ENCODE assay signal across 28 cellular contexts in genomic region chr16:57901480-57902069, GRCh38.
"Had no signal": no experiment of that assay in that cellular context is flagged by ENCODE, and none has a peak within 500 bp of the region (broad histone marks: within the 10 kb centered on the region; RNA-seq: fewer than 3 reads in every experiment).

No MANE protein-coding gene starts in this region.

- H3K36me3 Mint-ChIP-seq: activated CD4-positive, alpha-beta memory T cell treated with anti-CD3 and anti-CD28 coated beads for 36 hours; naive thymus-derived CD8-positive, alpha-beta T cell had no signal

- H3K9me3 ChIP-seq: heart left ventricle, left lung, lower lobe of right lung, right atrium auricular region, spleen, suprapubic skin, tibial artery had no signal

- DNase-seq: activated CD4-positive, alpha-beta memory T cell treated with anti-CD3 and anti-CD28 coated beads for 36 hours; activated CD4-positive, alpha-beta T cell treated with anti-CD3 and anti-CD28 coated beads, Interleukin-2, amount 10 ng/mL, durations not matched to agents 24 days and 14 days; activated CD4-positive, CD25-positive, alpha-beta regulatory T cell treated with anti-CD3 and anti-CD28 coated beads, Interleukin-2, amount 50 U/mL, for 72 hours; activated CD8-positive, alpha-beta memory T cell treated with anti-CD3 and anti-CD28 coated beads, Interleukin-2, amount 50 U/mL, for 48 hours; activated gamma-delta T cell; activated naive CD4-positive, alpha-beta T cell treated with anti-CD3 and anti-CD28 coated beads, Interleukin-2, amount 50 U/mL, for 16 hours; activated naive CD8-positive, alpha-beta T cell treated with anti-CD3 and anti-CD28 coated beads, Interleukin-2, amount 50 U/mL, for 24 hours; activated T-cell treated with anti-CD3 and anti-CD28 coated beads, Interleukin-2, amount 50 U/mL, for 24 hours; amygdala; central memory CD4-positive, alpha-beta T cell; endodermal cell; foreskin fibroblast; heart left ventricle; kidney glomerular epithelial cell; left lung; lower lobe of right lung; mesenchymal stem cell; naive thymus-derived CD8-positive, alpha-beta T cell; spleen; stimulated activated naive CD4-positive, alpha-beta T cell; T-helper 9 cell; tibial artery had no signal

- H3K27ac Mint-ChIP-seq: activated CD4-positive, alpha-beta memory T cell treated with anti-CD3 and anti-CD28 coated beads for 36 hours; activated CD4-positive, alpha-beta T cell treated with anti-CD3 and anti-CD28 coated beads, Interleukin-2, amount 10 ng/mL, durations not matched to agents 24 days and 14 days; activated naive CD8-positive, alpha-beta T cell treated with anti-CD3 and anti-CD28 coated beads, Interleukin-2, amount 50 U/mL, for 24 hours; activated T-cell treated with anti-CD3 and anti-CD28 coated beads, Interleukin-2, amount 50 U/mL, for 24 hours; endodermal cell; T-helper 1 cell treated with Interleukin-12 subunit alpha and Interleukin-12 subunit beta and Interleukin-4 antibody, amounts not matched to agents 30 μg/mL and 1 μg/mL, for 36 hours had no signal

- H3K4me1 ChIP-seq: right atrium auricular region, suprapubic skin, tibial artery had no signal

- H3K27me3 ChIP-seq: right atrium auricular region had no signal

- ATAC-seq: activated naive CD8-positive, alpha-beta T cell treated with anti-CD3 and anti-CD28 coated beads, Interleukin-2, amount 50 U/mL, for 24 hours; esophagus mucosa; heart left ventricle; left lung; lower lobe of right lung; naive thymus-derived CD8-positive, alpha-beta T cell had no signal

- H3K4me1 Mint-ChIP-seq: activated naive CD8-positive, alpha-beta T cell treated with anti-CD3 and anti-CD28 coated beads, Interleukin-2, amount 50 U/mL, for 24 hours had no signal

- H3K9me3 Mint-ChIP-seq: activated CD4-positive, alpha-beta memory T cell treated with anti-CD3 and anti-CD28 coated beads for 36 hours; activated CD4-positive, alpha-beta T cell treated with anti-CD3 and anti-CD28 coated beads, Interleukin-2, amount 10 ng/mL, durations not matched to agents 24 days and 14 days; activated naive CD8-positive, alpha-beta T cell treated with anti-CD3 and anti-CD28 coated beads, Interleukin-2, amount 50 U/mL, for 24 hours; activated T-cell treated with anti-CD3 and anti-CD28 coated beads, Interleukin-2, amount 50 U/mL, for 24 hours; endodermal cell; naive thymus-derived CD8-positive, alpha-beta T cell; neural crest cell; T-helper 1 cell treated with Interleukin-12 subunit alpha and Interleukin-12 subunit beta and Interleukin-4 antibody, amounts not matched to agents 30 μg/mL and 1 μg/mL, for 36 hours had no signal

- H3K36me3 ChIP-seq: heart left ventricle, left lung, lower lobe of right lung, right atrium auricular region, spleen, suprapubic skin, tibial artery, WERI-Rb-1 had no signal

- H3K27ac ChIP-seq: heart left ventricle, left lung, lower lobe of right lung, right atrium auricular region, spleen, suprapubic skin, tibial artery, WERI-Rb-1 had no signal

- H3K4me3 Mint-ChIP-seq: activated CD4-positive, alpha-beta memory T cell treated with anti-CD3 and anti-CD28 coated beads for 36 hours; activated CD4-positive, alpha-beta T cell treated with anti-CD3 and anti-CD28 coated beads, Interleukin-2, amount 10 ng/mL, durations not matched to agents 24 days and 14 days; activated naive CD8-positive, alpha-beta T cell treated with anti-CD3 and anti-CD28 coated beads, Interleukin-2, amount 50 U/mL, for 24 hours; activated T-cell treated with anti-CD3 and anti-CD28 coated beads, Interleukin-2, amount 50 U/mL, for 24 hours; endodermal cell; naive thymus-derived CD8-positive, alpha-beta T cell; neural crest cell; T-helper 1 cell treated with Interleukin-12 subunit alpha and Interleukin-12 subunit beta and Interleukin-4 antibody, amounts not matched to agents 30 μg/mL and 1 μg/mL, for 36 hours had no signal

- H3K4me3 ChIP-seq: heart left ventricle, left lung, lower lobe of right lung, right atrium auricular region, spleen, suprapubic skin, tibial artery had no signal
